In genomic region chr16:8798535-8799157, GRCh38 we compare ENCODE assay signal across 8 cellular contexts. TPM values are rescaled to one million over a fixed set of nuclear protein-coding genes. Genes with fewer than 3 reads are reported as not detected.
DNase-seq lines count a peak whose midpoint lies in the region; ATAC-seq and TF ChIP-seq lines count a peak whose summit lies in the region.

No MANE protein-coding gene starts in this region.

- no peak for ATAC-seq in activated T-cell treated with anti-CD3 and anti-CD28 coated beads, Interleukin-2, amount 50 U/mL, for 4 hours
- ATAC-seq in right lobe of liver (no peak), GM18858 (IDR thresholded peaks at IDR 0.05; ENCODE audit: unreplicated experiment) (no peak)

- intact Hi-C loops in right lobe of liver (cut with DNase I) (no loop called here), transverse colon (cut with DNase I; ENCODE audit: low total_unique reads) (loop anchor here (5.0 kb wide), 1 partner anchor 74 kb away; no protein-coding TSS in a partner anchor)

- peaks cover 36% of the 10 kb centered on the region for H3K4me1 Mint-ChIP-seq in activated T-cell treated with anti-CD3 and anti-CD28 coated beads, Interleukin-2, amount 50 U/mL, for 4 hours (ENCODE audit: low read depth)

- no peak for TF ChIP-seq EP300 in transverse colon (IDR thresholded peaks at IDR 0.05; ENCODE audit: low read depth)

- TF ChIP-seq POLR2A in right lobe of liver (IDR thresholded peaks at IDR 0.05) = no peak
- TF ChIP-seq POLR2A in transverse colon (IDR thresholded peaks at IDR 0.05) = no peak

- H3K4me3 ChIP-seq in astrocyte of the cerebellum (ENCODE audit: low read depth, low read length) (peak overlapping the region; percentile 99), right lobe of liver (peak overlapping the region; percentile 87 to 100 (median 99)), transverse colon (peak overlapping the region; percentile 72 to 91 (median 84))

- H3K9me3 ChIP-seq in right lobe of liver = no peaks in the 10 kb centered on the region
- no peaks in the 10 kb centered on the region for H3K9me3 ChIP-seq in transverse colon

- 31% methylated on average over 7 of the region's 7 CpGs for WGBS in right lobe of liver (ENCODE audit: insufficient coverage, low coverage, low lambda C conversion rate, missing lambda C conversion rate)
- 49% methylated on average over 7 of the region's 7 CpGs; no CpG with 5 or more reads in 1 of the 2 donors for WGBS in transverse colon (ENCODE audit: low coverage in 1 of 2), 2 donors

- TF ChIP-seq CTCF in astrocyte of the cerebellum (IDR thresholded peaks at IDR 0.05; ENCODE audit: low read depth, low read length, missing control alignments) (no peak), right lobe of liver (IDR thresholded peaks at IDR 0.05) (no peak), transverse colon (IDR thresholded peaks at IDR 0.05) (no peak)

- H3K27me3 Mint-ChIP-seq in activated T-cell treated with anti-CD3 and anti-CD28 coated beads, Interleukin-2, amount 50 U/mL, for 4 hours (ENCODE audit: low read depth) = no peaks in the 10 kb centered on the region

- peak overlapping the region; percentile 96 for H3K4me3 Mint-ChIP-seq in activated T-cell treated with anti-CD3 and anti-CD28 coated beads, Interleukin-2, amount 50 U/mL, for 4 hours

- H3K4me1 ChIP-seq in right lobe of liver (peaks cover 0 to 59% (median 12%) of the 10 kb centered on the region in 4 donors), transverse colon (peaks cover 21 to 47% (median 42%) of the 10 kb centered on the region in 4 donors)

- DNase-seq in activated T-cell treated with anti-CD3 and anti-CD28 coated beads, Interleukin-2, amount 50 U/mL, for 4 hours = no peak
- DNase-seq in activated T-cell treated with anti-CD3 and anti-CD28 coated beads, Interleukin-2, amount 50 U/mL, for 1 hour = no peak
- no peak for DNase-seq in astrocyte of the cerebellum (ENCODE audit: low read depth)
- no peak for DNase-seq in right lobe of liver
- no peak for DNase-seq in transverse colon
- DNase-seq in NCI-H1417 treated with DMSO at 0.1 percent for 48 hours (lab: John Stamatoyannopoulos, UW) = no peak
- DNase-seq in SHP77 (lab: John Stamatoyannopoulos, UW) = no peak

- H3K36me3 ChIP-seq in right lobe of liver (peaks cover 0 to 26% (median 12%) of the 10 kb centered on the region in 4 donors), transverse colon (peaks cover 0 to 18% (median 9%) of the 10 kb centered on the region in 4 donors)

- no peaks in the 10 kb centered on the region for H3K9me3 Mint-ChIP-seq in activated T-cell treated with anti-CD3 and anti-CD28 coated beads, Interleukin-2, amount 50 U/mL, for 4 hours

- in situ Hi-C loops in astrocyte of the cerebellum (cut with HindIII; ENCODE audit: low sequenced_read_pairs) = no loop called here
- in situ Hi-C loops in transverse colon (cut with MboI; ENCODE audit: low pct_ligation_motif_present in 1 of 4, low pct_unique_long_range_greater_than_20kb in 1 of 4, low sequenced_read_pairs in 3 of 4) = loop anchor here in 2 of 4 donors (10.0 to 25.0 kb wide), 2 partner anchors 124 to 236 kb away; partner anchors contain the start of gene ABAT (in 1 of the 2)

- H3K27me3 ChIP-seq in right lobe of liver (no peaks in the 10 kb centered on the region), transverse colon (no peaks in the 10 kb centered on the region)

- H3K27ac ChIP-seq in right lobe of liver = peak overlapping the region; percentile 79 to 82 (median 82)
- H3K27ac ChIP-seq in transverse colon = peak overlapping the region; percentile 86 to 92 (median 90)

- H3K36me3 Mint-ChIP-seq in activated T-cell treated with anti-CD3 and anti-CD28 coated beads, Interleukin-2, amount 50 U/mL, for 4 hours (ENCODE audit: insufficient read depth) = peaks cover 18% of the 10 kb centered on the region

RNA-seq across cellular contexts. Expression of gene PMM2, which starts 1.0 kb away (rescaled TPM):
- 10 to 100 TPM; 85.4 to 95.5 (median 89.6) TPM for total RNA-seq in activated T-cell treated with anti-CD3 and anti-CD28 coated beads, Interleukin-2, amount 50 U/mL, for 4 hours
- total RNA-seq in right lobe of liver = 10 to 100 TPM; 18.6 to 47.8 (median 39.0) TPM
- 100 to 1,000 TPM in 1 of 4 donors, 10 to 100 TPM in 3; 26.2 to 114 (median 58.5) TPM for total RNA-seq in transverse colon

RNA-seq across cellular contexts. Expression of gene TMEM186, which starts 1.2 kb away (rescaled TPM):
- total RNA-seq in activated T-cell treated with anti-CD3 and anti-CD28 coated beads, Interleukin-2, amount 50 U/mL, for 4 hours = 10 to 100 TPM; 13.2 to 14.5 (median 13.9) TPM
- total RNA-seq in right lobe of liver = 1 to 10 TPM; 5.0 to 9.4 (median 6.9) TPM
- 10 to 100 TPM in 1 of 4 donors, 1 to 10 TPM in 2, not detected in 1; 1.8 to 10.3 (median 9.7) TPM for total RNA-seq in transverse colon
